In genomic region chr12:30797689-30798088, GRCh38 we compare ENCODE assay signal across 1 cellular context.
TF ChIP-seq lines count a peak whose summit lies in the region.

No MANE protein-coding gene starts in this region.

TF ChIP-seq in SK-N-SH, 30 proteins besides CTCF, POLR2A, EP300 and RAD21 (continued from another document):
- TF ChIP-seq REST (IDR thresholded peaks at IDR 0.05; ENCODE audit: low read depth, low read length) (no peak), SMC3 (IDR thresholded peaks at IDR 0.05; ENCODE audit: low read depth, low read length) (no peak), FOSL2 (IDR thresholded peaks at IDR 0.05; ENCODE audit: borderline replicate concordance, low read depth) (no peak), CHD2 (IDR thresholded peaks at IDR 0.05; ENCODE audit: low read length, partially characterized antibody) (no peak), GATA2 (CRISPR knock-in tag; IDR thresholded peaks at IDR 0.05) (no peak), USF1 (IDR thresholded peaks at IDR 0.05; ENCODE audit: borderline replicate concordance, low read depth) (no peak), FOXM1 (IDR thresholded peaks at IDR 0.05; ENCODE audit: low read depth) (no peak)
- TF ChIP-seq, protein P1, sequence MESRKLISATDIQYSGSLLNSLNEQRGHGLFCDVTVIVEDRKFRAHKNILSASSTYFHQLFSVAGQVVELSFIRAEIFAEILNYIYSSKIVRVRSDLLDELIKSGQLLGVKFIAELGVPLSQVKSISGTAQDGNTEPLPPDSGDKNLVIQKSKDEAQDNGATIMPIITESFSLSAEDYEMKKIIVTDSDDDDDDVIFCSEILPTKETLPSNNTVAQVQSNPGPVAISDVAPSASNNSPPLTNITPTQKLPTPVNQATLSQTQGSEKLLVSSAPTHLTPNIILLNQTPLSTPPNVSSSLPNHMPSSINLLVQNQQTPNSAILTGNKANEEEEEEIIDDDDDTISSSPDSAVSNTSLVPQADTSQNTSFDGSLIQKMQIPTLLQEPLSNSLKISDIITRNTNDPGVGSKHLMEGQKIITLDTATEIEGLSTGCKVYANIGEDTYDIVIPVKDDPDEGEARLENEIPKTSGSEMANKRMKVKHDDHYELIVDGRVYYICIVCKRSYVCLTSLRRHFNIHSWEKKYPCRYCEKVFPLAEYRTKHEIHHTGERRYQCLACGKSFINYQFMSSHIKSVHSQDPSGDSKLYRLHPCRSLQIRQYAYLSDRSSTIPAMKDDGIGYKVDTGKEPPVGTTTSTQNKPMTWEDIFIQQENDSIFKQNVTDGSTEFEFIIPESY (IDR thresholded peaks at IDR 0.05; ENCODE audit: borderline replicate concordance, low read depth): no peak
